In the genomic region with DNA sequence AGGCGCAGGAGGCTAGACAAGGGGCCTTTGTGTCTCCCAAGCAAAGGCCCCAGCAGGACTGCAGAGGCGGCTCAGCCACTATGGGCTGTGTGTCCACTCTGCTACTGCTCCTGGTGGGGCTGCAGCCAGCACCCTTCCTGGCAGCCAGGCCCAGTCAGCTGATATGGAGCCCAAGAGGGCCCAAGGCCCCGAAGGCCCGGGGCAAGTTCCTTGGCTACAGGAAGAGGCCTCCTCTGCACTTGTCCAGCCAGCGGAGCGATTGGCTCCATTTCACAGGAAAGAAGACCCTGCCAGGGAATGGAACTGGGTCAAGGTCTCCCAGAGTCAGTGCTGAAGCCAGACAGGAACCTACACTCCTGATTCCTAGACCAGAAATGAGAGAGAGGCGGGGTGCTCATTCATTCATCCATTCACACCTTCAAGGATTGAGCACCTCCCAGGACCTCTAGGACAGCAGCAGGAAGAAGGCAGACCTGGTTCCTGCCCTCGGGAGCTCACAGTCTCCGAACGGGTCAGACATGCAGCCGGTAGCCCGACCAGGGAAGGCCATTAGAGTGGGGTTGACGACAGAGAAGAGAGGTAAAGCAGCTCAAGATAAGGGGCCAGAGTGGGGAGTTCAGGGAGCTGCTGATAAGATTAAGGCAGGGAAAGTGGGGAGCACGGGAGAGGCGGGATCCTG, we compare ENCODE assay signal across 10 cellular contexts. TPM values are rescaled to one million over a fixed set of nuclear protein-coding genes. Genes with fewer than 3 reads are reported as not detected.
A peak's percentile ranks its signal among the peaks of the same experiment; 100 is the strongest.
DNase-seq lines count a peak whose midpoint lies in the region; ATAC-seq, FAIRE-seq and TF ChIP-seq lines count a peak whose summit lies in the region.
"Had no signal": no experiment of that assay in that cellular context is flagged by ENCODE, and none has a peak within 500 bp of the region (broad histone marks: within the 10 kb centered on the region; RNA-seq: fewer than 3 reads in every experiment).

No MANE protein-coding gene starts in this region.

- H3K4me1 Mint-ChIP-seq in IgD-negative memory B cell = peaks cover 9 to 16% (median 10%) of the 10 kb centered on the region in 3 donors

- H3K4me1 ChIP-seq in adrenal gland (replicated peaks in 1 of 2) (peaks cover 12 to 30% of the 10 kb centered on the region in 2 donors), small intestine (ENCODE audit: control insufficient read depth in 2 of 2, insufficient read depth in 1 of 2, low read depth in 1 of 2, low read length in 1 of 2) (peaks cover 0 to 6% of the 10 kb centered on the region in 2 donors)

- peak overlapping the region in 3 of 4 donors; percentile 50 to 87 (median 57) for H3K4me3 Mint-ChIP-seq in IgD-negative memory B cell

- TF ChIP-seq POLR2A in adrenal gland (IDR thresholded peaks at IDR 0.05) = no peak

- H3K36me3 ChIP-seq in adrenal gland (replicated peaks in 1 of 2) (no peaks in the 10 kb centered on the region), small intestine (ENCODE audit: control insufficient read depth in 2 of 2, insufficient read depth in 2 of 2, low read length in 2 of 2) (no peaks in the 10 kb centered on the region)

- H3K9me3 ChIP-seq in adrenal gland (replicated peaks in 1 of 3) (no peaks in the 10 kb centered on the region), small intestine (ENCODE audit: control insufficient read depth, low read depth) (no peaks in the 10 kb centered on the region)

- H3K27ac ChIP-seq in adrenal gland (peak overlapping the region in 3 of 5 donors; percentile 56 to 72 (median 57)), small intestine (ENCODE audit: low read depth in 1 of 2, low read length in 1 of 2) (peak overlapping the region; percentile 62 to 90)

- no peaks in the 10 kb centered on the region for H3K27me3 ChIP-seq in adrenal gland
- H3K27me3 ChIP-seq in small intestine (ENCODE audit: control insufficient read depth in 2 of 2, insufficient read depth in 2 of 2, low read length in 2 of 2) = no peaks in the 10 kb centered on the region

- peak; percentile 30 for ATAC-seq in left lobe of liver
- no peak for ATAC-seq in GM21447 (IDR thresholded peaks at IDR 0.05; ENCODE audit: unreplicated experiment)
- no peak for ATAC-seq in GM19395 (IDR thresholded peaks at IDR 0.05; ENCODE audit: unreplicated experiment)

- peak overlapping the region in 1 of 3 donors; percentile 57 for H3K27ac Mint-ChIP-seq in IgD-negative memory B cell

- H3K4me3 ChIP-seq in adrenal gland (peak overlapping the region in 1 of 4 donors; percentile 62), small intestine (ENCODE audit: low read depth in 1 of 2, low read length in 2 of 2) (peak overlapping the region in 1 of 2 donors; percentile 72)

- H3K27me3 Mint-ChIP-seq in IgD-negative memory B cell = peaks cover 7% of the 10 kb centered on the region

- H3K9me3 Mint-ChIP-seq in IgD-negative memory B cell = no peaks in the 10 kb centered on the region

- no peak for FAIRE-seq in small intestine (lab: Jason Lieb, UNC)
- FAIRE-seq: G401.6 had no signal

- DNase-seq in adrenal gland = peak in 6 of 7 donors; percentile 45 to 70 (median 59)
- DNase-seq in left lobe of liver (ENCODE audit: low spot score) = peak; percentile 73
- no peak for DNase-seq in small intestine
- no peak for DNase-seq in NCI-H2107 treated with DMSO at 0.1 percent for 48 hours (lab: John Stamatoyannopoulos, UW; ENCODE audit: unreplicated experiment)
- DNase-seq: activated gamma-delta T cell treated with Interleukin-2 at 50 U/mL for 16 hours had no signal

- 56 to 82% (median 63%) methylated on average over 10 to 15 of the region's 15 CpGs for WGBS in adrenal gland, 4 donors
- 67 to 79% (median 71%) methylated on average over 15 of the region's 15 CpGs for WGBS in small intestine, 3 donors

- no peak for TF ChIP-seq CTCF in adrenal gland (IDR thresholded peaks at IDR 0.05)

- intact Hi-C loops in adrenal gland (cut with DNase I) = no loop called here

- no peaks in the 10 kb centered on the region for H3K36me3 Mint-ChIP-seq in IgD-negative memory B cell

RNA-seq across cellular contexts. Expression of a gene that starts 0.8 kb away (rescaled TPM):
- polyA plus RNA-seq in IgD-negative memory B cell (0.13 TPM), adrenal gland (1 to 10 TPM; 1.3 to 8.7 (median 2.2) TPM), small intestine (1 to 10 TPM; 4.1 to 6.5 (median 4.7) TPM)
- total RNA-seq in adrenal gland (10 to 100 TPM in 1 of 8 donors, 1 to 10 TPM in 7; 1.8 to 51.6 (median 8.4) TPM), left lobe of liver (6.0 TPM)
- polyA plus RNA-seq: neural cell had no signal

RNA-seq across cellular contexts. Expression of a gene that starts 54.9 kb away (rescaled TPM):
- polyA plus RNA-seq in IgD-negative memory B cell = not detected
- 1 to 10 TPM; 3.7 to 5.9 (median 4.6) TPM for total RNA-seq in adrenal gland
- 1 to 10 TPM in 1 of 3 donors, under 1 TPM in 2; 0.75 to 2.3 (median 0.97) TPM for polyA plus RNA-seq in adrenal gland
- 0.25 TPM for total RNA-seq in left lobe of liver
- polyA plus RNA-seq in small intestine = 1 to 10 TPM in 2 of 3 donors, under 1 TPM in 1; 0.67 to 4.3 (median 1.9) TPM
- polyA plus RNA-seq: neural cell had no signal

Comparison
In these comparisons a context has a peak if more than half of its experiments do, and no peak if none do; other contexts are left out.
1. DNase-seq: peak in adrenal gland (6 of 7) and left lobe of liver (single experiment); none in small intestine (single experiment) and NCI-H2107 treated with DMSO at 0.1 percent for 48 hours (single experiment).